In the genomic region with DNA sequence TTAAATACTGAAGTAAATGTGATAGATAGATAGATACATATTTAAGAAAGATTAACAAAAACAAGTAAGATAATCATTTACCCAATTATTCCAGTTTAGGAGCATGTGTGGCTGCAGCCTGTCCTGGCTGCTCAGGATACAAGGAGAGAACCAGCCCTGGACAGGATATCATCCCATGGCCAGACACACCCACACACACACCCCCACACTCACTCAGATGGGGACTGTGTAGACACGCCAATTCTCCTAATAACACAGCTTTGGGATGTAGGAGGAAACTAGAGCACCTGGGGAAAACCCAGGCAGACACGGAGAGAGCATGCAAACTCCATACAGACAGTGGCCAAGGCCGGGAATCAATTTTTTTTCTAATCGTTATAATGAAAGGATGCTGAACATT, we compare ENCODE assay signal across 30 cellular contexts.
"Had no signal": no experiment of that assay in that cellular context is flagged by ENCODE, and none has a peak within 500 bp of the region (broad histone marks: within the 10 kb centered on the region; RNA-seq: fewer than 3 reads in every experiment).

No MANE protein-coding gene starts in this region.

- H3K27me3 Mint-ChIP-seq: activated B cell treated with CpG ODN at 0.5 μM for 24 hours; activated CD8-positive, alpha-beta T cell treated with anti-CD3 and anti-CD28 coated beads for 36 hours; activated naive CD8-positive, alpha-beta T cell; central memory CD8-positive, alpha-beta T cell had no signal

- H3K9me3 Mint-ChIP-seq: activated B cell treated with CpG ODN at 0.5 μM for 24 hours; activated CD8-positive, alpha-beta T cell treated with anti-CD3 and anti-CD28 coated beads for 36 hours; activated T-cell treated with anti-CD3 and anti-CD28 coated beads, Interleukin-2, amount 50 U/mL, for 4 hours; activated T-helper 17 cell treated with anti-CD3 and anti-CD28 coated beads, Interleukin-2, amount 50 U/mL, for 72 hours; central memory CD8-positive, alpha-beta T cell had no signal

- H3K27me3 ChIP-seq: brain microvascular endothelial cell, esophagus muscularis mucosa, foreskin keratinocyte, gastrocnemius medialis had no signal

- ATAC-seq: activated CD4-positive, CD25-positive, alpha-beta regulatory T cell treated with anti-CD3 and anti-CD28 coated beads, Interleukin-2, amount 50 U/mL, for 24 hours; activated CD8-positive, alpha-beta T cell treated with anti-CD3 and anti-CD28 coated beads for 36 hours; activated T-cell treated with anti-CD3 and anti-CD28 coated beads, Interleukin-2, amount 50 U/mL, for 4 hours; activated T-helper 17 cell treated with anti-CD3 and anti-CD28 coated beads, Interleukin-2, amount 50 U/mL, for 72 hours; foreskin keratinocyte; gastrocnemius medialis; T-helper 17 cell had no signal

- H3K4me3 ChIP-seq: esophagus muscularis mucosa, gastrocnemius medialis had no signal

- H3K27ac Mint-ChIP-seq: activated B cell treated with CpG ODN at 0.5 μM for 24 hours; activated CD8-positive, alpha-beta T cell treated with anti-CD3 and anti-CD28 coated beads for 36 hours; activated naive CD8-positive, alpha-beta T cell; activated T-helper 17 cell treated with anti-CD3 and anti-CD28 coated beads, Interleukin-2, amount 50 U/mL, for 72 hours; T-helper 17 cell; T-helper 2 cell treated with Interferon-gamma antibody and Interleukin-4, amounts not matched to agents 5 μg/mL and 100 μg/mL, for 36 hours had no signal

- H3K27ac ChIP-seq: brain microvascular endothelial cell, foreskin keratinocyte, WERI-Rb-1 had no signal

- DNase-seq: activated B cell treated with CpG ODN at 0.5 μM for 24 hours; activated CD4-positive, alpha-beta T cell treated with anti-CD3 and anti-CD28 coated beads for 48 hours; activated CD4-positive, alpha-beta T cell treated with anti-CD3 and anti-CD28 coated beads, Interleukin-2, amount 50 U/mL, for 1 hour; activated CD4-positive, alpha-beta T cell treated with anti-CD3 and anti-CD28 coated beads, Interleukin-2, amount 50 U/mL, for 48 hours; activated CD8-positive, alpha-beta memory T cell treated with anti-CD3 and anti-CD28 coated beads for 24 hours; activated CD8-positive, alpha-beta T cell treated with anti-CD3 and anti-CD28 coated beads for 36 hours; activated effector memory CD4-positive, alpha-beta T cell treated with Interleukin-2 at 50 U/mL for 16 hours; activated gamma-delta T cell treated with Interleukin-2 at 50 U/mL for 16 hours; activated naive CD4-positive, alpha-beta T cell treated with anti-CD3 and anti-CD28 coated beads, Interleukin-2, amount 50 U/mL, for 16 hours; activated naive CD4-positive, alpha-beta T cell treated with Interleukin-2 at 50 U/mL for 16 hours; activated T-cell treated with anti-CD3 and anti-CD28 coated beads, Interleukin-2, amount 50 U/mL, for 4 hours; amniotic stem cell; anterior cingulate cortex; brain microvascular endothelial cell; cortex of kidney; effector CD8-positive, alpha-beta T cell; erythroblast; foreskin keratinocyte; gastrocnemius medialis; glutamatergic neuron; T-helper 1 cell; T-helper 17 cell; T1000; WERI-Rb-1 had no signal

- H3K36me3 ChIP-seq: brain microvascular endothelial cell, esophagus muscularis mucosa, gastrocnemius medialis, WERI-Rb-1 had no signal

- H3K4me1 Mint-ChIP-seq: activated T-helper 17 cell treated with anti-CD3 and anti-CD28 coated beads, Interleukin-2, amount 50 U/mL, for 72 hours had no signal

- H3K4me3 Mint-ChIP-seq: activated B cell treated with CpG ODN at 0.5 μM for 24 hours; activated CD8-positive, alpha-beta T cell treated with anti-CD3 and anti-CD28 coated beads for 36 hours; activated naive CD8-positive, alpha-beta T cell; activated T-cell treated with anti-CD3 and anti-CD28 coated beads, Interleukin-2, amount 50 U/mL, for 4 hours; activated T-helper 17 cell treated with anti-CD3 and anti-CD28 coated beads, Interleukin-2, amount 50 U/mL, for 72 hours; central memory CD8-positive, alpha-beta T cell; T-helper 17 cell; T-helper 2 cell treated with Interferon-gamma antibody and Interleukin-4, amounts not matched to agents 5 μg/mL and 100 μg/mL, for 36 hours had no signal

- H3K36me3 Mint-ChIP-seq: activated naive CD8-positive, alpha-beta T cell had no signal

- H3K9me3 ChIP-seq: esophagus muscularis mucosa, gastrocnemius medialis had no signal
